Comparison of ENCODE assay signal across 17 cellular contexts in genomic region chr12:2884810-2885209, GRCh38. TPM values are rescaled to one million over a fixed set of nuclear protein-coding genes. Genes with fewer than 3 reads are reported as not detected.
DNase-seq lines count a peak whose midpoint lies in the region; ATAC-seq and TF ChIP-seq lines count a peak whose summit lies in the region.
"Had no signal": no experiment of that assay in that cellular context is flagged by ENCODE, and none has a peak within 500 bp of the region (broad histone marks: within the 10 kb centered on the region; RNA-seq: fewer than 3 reads in every experiment).

No MANE protein-coding gene starts in this region.

- TF ChIP-seq CTCF in dorsolateral prefrontal cortex (IDR thresholded peaks at IDR 0.05 in 54 of 56, conservative IDR thresholded peaks at IDR 0.05 in 2 of 56; ENCODE audit: low read depth in 1 of 56, partially characterized antibody in 56 of 56) (no peak), progenitor cell of endocrine pancreas (IDR thresholded peaks at IDR 0.05; ENCODE audit: unreplicated experiment) (no peak), PC-9 (conservative IDR thresholded peaks at IDR 0.05) (no peak)

- no peaks in the 10 kb centered on the region for H3K27me3 Mint-ChIP-seq in activated CD4-positive, alpha-beta T cell treated with anti-CD3 and anti-CD28 coated beads, Interleukin-2, amount 10 ng/mL, durations not matched to agents 7 days and 5 days
- no peaks in the 10 kb centered on the region for H3K27me3 Mint-ChIP-seq in IgD-negative memory B cell
- H3K27me3 Mint-ChIP-seq in progenitor cell of endocrine pancreas = no peaks in the 10 kb centered on the region

- no peak overlapping the region for H2AFZ ChIP-seq in PC-9

- H3K4me3 ChIP-seq in dorsolateral prefrontal cortex (no peak overlapping the region), PC-9 (no peak overlapping the region)
- H3K4me3 ChIP-seq: coronary artery, esophagus muscularis mucosa, HAP-1, sigmoid colon had no signal

- no TSS peak for BruUV-seq in PC-9 (replicated peaks; lab: Mats Ljungman, UMichigan)

- POLR2A ChIA-PET in activated CD4-positive, alpha-beta T cell treated with anti-CD3 and anti-CD28 coated beads, Interleukin-2, amount 10 ng/mL, durations not matched to agents 7 days and 5 days (lab: Charles Lee) = interaction anchor here (0.6 kb wide), 1 partner anchor 190 kb away, joined by 3 read pairs; no protein-coding TSS in a partner anchor
- POLR2A ChIA-PET in PC-9 (lab: Charles Lee; ENCODE audit: unreplicated experiment) = no interaction called here

- no peaks in the 10 kb centered on the region for H3K4me1 ChIP-seq in PC-9 (replicated peaks; ENCODE audit: insufficient read depth)
- H3K4me1 ChIP-seq: HAP-1 had no signal

- peaks cover 1% of the 10 kb centered on the region; the same call in 1 of the 2 replicates for H3K36me3 ChIP-seq in PC-9 (ENCODE audit: low read depth)
- H3K36me3 ChIP-seq: sigmoid colon had no signal

- H3K9me2 ChIP-seq in PC-9 (ENCODE audit: insufficient read depth) = no peaks in the 10 kb centered on the region

- H3K4me2 ChIP-seq in PC-9 = no peak overlapping the region

- no peaks in the 10 kb centered on the region for H3K9me3 ChIP-seq in PC-9 (ENCODE audit: insufficient read depth, low read depth)
- H3K9me3 ChIP-seq: esophagus muscularis mucosa, HAP-1, sigmoid colon had no signal

- H3K36me3 Mint-ChIP-seq in activated CD4-positive, alpha-beta T cell treated with anti-CD3 and anti-CD28 coated beads, Interleukin-2, amount 10 ng/mL, durations not matched to agents 7 days and 5 days (ENCODE audit: low read depth) = peaks cover 46% of the 10 kb centered on the region
- H3K36me3 Mint-ChIP-seq in IgD-negative memory B cell (peaks cover 3% of the 10 kb centered on the region), progenitor cell of endocrine pancreas (ENCODE audit: insufficient read depth) (peaks cover 17% of the 10 kb centered on the region)

- ATAC-seq in HG02852 (IDR thresholded peaks at IDR 0.05; ENCODE audit: unreplicated experiment) = no peak
- no peak for ATAC-seq in GM21390 (IDR thresholded peaks at IDR 0.05; ENCODE audit: unreplicated experiment)

- H3K27ac Mint-ChIP-seq in activated CD4-positive, alpha-beta T cell treated with anti-CD3 and anti-CD28 coated beads, Interleukin-2, amount 10 ng/mL, durations not matched to agents 7 days and 5 days = peak overlapping the region; percentile 19
- H3K27ac Mint-ChIP-seq in IgD-negative memory B cell (peak overlapping the region; percentile 65 to 93 (median 86)), progenitor cell of endocrine pancreas (peak overlapping the region; percentile 11)

- peak overlapping the region in 32 of 59 donors; percentile 4 to 72 (median 38) for H3K27ac ChIP-seq in dorsolateral prefrontal cortex
- H3K27ac ChIP-seq in PC-9 = no peak overlapping the region
- H3K27ac ChIP-seq: coronary artery, esophagus muscularis mucosa, sigmoid colon had no signal

- peaks cover 10% of the 10 kb centered on the region; the same call in 1 of the 2 replicates for H4K20me1 ChIP-seq in PC-9 (ENCODE audit: insufficient read depth)

- no peak overlapping the region for H3K4me3 Mint-ChIP-seq in activated CD4-positive, alpha-beta T cell treated with anti-CD3 and anti-CD28 coated beads, Interleukin-2, amount 10 ng/mL, durations not matched to agents 7 days and 5 days
- H3K4me3 Mint-ChIP-seq in IgD-negative memory B cell (peak overlapping the region in 2 of 4 donors; percentile 7 to 63), progenitor cell of endocrine pancreas (ENCODE audit: low read depth) (no peak overlapping the region)

- H3K79me2 ChIP-seq in PC-9 (ENCODE audit: low read depth) = peaks cover 18% of the 10 kb centered on the region

- CTCF ChIA-PET in activated CD4-positive, alpha-beta T cell treated with anti-CD3 and anti-CD28 coated beads, Interleukin-2, amount 10 ng/mL, durations not matched to agents 7 days and 5 days (lab: Charles Lee) = interaction anchor here (0.5 to 2.0 kb wide), 7 partner anchors 8 to 1957 kb away, joined by 3 to 6 read pairs (median 4); partner anchors contain the start of genes FOXM1 and RHNO1
- CTCF ChIA-PET in PC-9 (lab: Charles Lee) = interaction anchor here (0.5 to 1.0 kb wide), 6 partner anchors 73 to 206 kb away, joined by 3 to 21 read pairs (median 6); partner anchors contain the start of gene TEAD4

- no peak for DNase-seq in activated CD4-positive, alpha-beta T cell treated with anti-CD3 and anti-CD28 coated beads, Interleukin-2, amount 10 ng/mL, durations not matched to agents 7 days and 5 days
- DNase-seq in activated CD4-positive, alpha-beta T cell treated with anti-CD3 and anti-CD28 coated beads, Interleukin-2, amount 50 U/mL, for 1 hour = no peak
- DNase-seq in dorsolateral prefrontal cortex = no peak
- DNase-seq in progenitor cell of endocrine pancreas (ENCODE audit: low spot score, unreplicated experiment) = no peak
- DNase-seq in PC-9 = no peak

- H3F3A ChIP-seq in PC-9 (ENCODE audit: insufficient read depth, low read depth) = peaks cover 21% of the 10 kb centered on the region

- no peaks in the 10 kb centered on the region for H3K27me3 ChIP-seq in dorsolateral prefrontal cortex
- no peaks in the 10 kb centered on the region for H3K27me3 ChIP-seq in PC-9 (ENCODE audit: insufficient read depth, low read depth)
- H3K27me3 ChIP-seq: esophagus muscularis mucosa, sigmoid colon had no signal

- H3K9me3 Mint-ChIP-seq in activated CD4-positive, alpha-beta T cell treated with anti-CD3 and anti-CD28 coated beads, Interleukin-2, amount 10 ng/mL, durations not matched to agents 7 days and 5 days = no peaks in the 10 kb centered on the region
- H3K9me3 Mint-ChIP-seq in IgD-negative memory B cell (peaks cover 0 to 2% (median 0%) of the 10 kb centered on the region in 3 donors), progenitor cell of endocrine pancreas (ENCODE audit: low read depth) (no peaks in the 10 kb centered on the region)

- H3K4me1 Mint-ChIP-seq in activated CD4-positive, alpha-beta T cell treated with anti-CD3 and anti-CD28 coated beads, Interleukin-2, amount 10 ng/mL, durations not matched to agents 7 days and 5 days = peaks cover 45% of the 10 kb centered on the region
- H3K4me1 Mint-ChIP-seq in IgD-negative memory B cell = peaks cover 13 to 20% (median 14%) of the 10 kb centered on the region in 3 donors
- peaks cover 2% of the 10 kb centered on the region for H3K4me1 Mint-ChIP-seq in progenitor cell of endocrine pancreas (ENCODE audit: low read depth)

- intact Hi-C loops in dorsolateral prefrontal cortex (cut with DNase I) = loop anchor here (2.0 to 10.0 kb wide), 4 partner anchors 57 to 152 kb away; no protein-coding TSS in a partner anchor
- intact Hi-C loops in PC-9 (cut with micrococcal nuclease; ENCODE audit: unreplicated experiment) = loop anchor here (2.0 kb wide), 1 partner anchor 150 kb away; no protein-coding TSS in a partner anchor

RNA-seq across cellular contexts. Expression of gene TULP3, which starts 5.9 kb away (rescaled TPM):
- 1 to 10 TPM; 8.6 to 9.1 TPM for total RNA-seq in activated CD4-positive, alpha-beta T cell treated with anti-CD3 and anti-CD28 coated beads, Interleukin-2, amount 10 ng/mL, durations not matched to agents 7 days and 5 days
- 10.0 TPM for polyA plus RNA-seq in IgD-negative memory B cell
- total RNA-seq in dorsolateral prefrontal cortex (10 to 100 TPM in 111 of 120 experiments, 1 to 10 TPM in 9; 7.2 to 29.2 (median 15.9) TPM), progenitor cell of endocrine pancreas (31.3 and 35.1 TPM in 2 replicates), PC-9 (2021) (39.0 and 54.6 TPM in 2 replicates)

RNA-seq across cellular contexts. Expression of gene RHNO1, which starts 7.8 kb away (rescaled TPM):
- total RNA-seq in activated CD4-positive, alpha-beta T cell treated with anti-CD3 and anti-CD28 coated beads, Interleukin-2, amount 10 ng/mL, durations not matched to agents 7 days and 5 days = 10 to 100 TPM; 53.6 to 61.4 TPM
- polyA plus RNA-seq in IgD-negative memory B cell = 48.4 TPM
- total RNA-seq in dorsolateral prefrontal cortex (10 to 100 TPM in 114 of 120 experiments, 1 to 10 TPM in 6; 7.0 to 28.4 (median 14.3) TPM), progenitor cell of endocrine pancreas (54.3 and 57.7 TPM in 2 replicates), PC-9 (2021) (60.1 and 77.9 TPM in 2 replicates)

RNA-seq across cellular contexts. Expression of gene FOXM1, which starts 7.8 kb away (rescaled TPM):
- 100 to 1,000 TPM; 119 to 131 TPM for total RNA-seq in activated CD4-positive, alpha-beta T cell treated with anti-CD3 and anti-CD28 coated beads, Interleukin-2, amount 10 ng/mL, durations not matched to agents 7 days and 5 days
- polyA plus RNA-seq in IgD-negative memory B cell = 0.88 TPM
- total RNA-seq in dorsolateral prefrontal cortex (1 to 10 TPM in 47 of 120 experiments, under 1 TPM in 71, not detected in 2; 0.18 to 3.6 (median 0.89) TPM), progenitor cell of endocrine pancreas (80.8 and 92.2 TPM in 2 replicates), PC-9 (2021) (161 and 225 TPM in 2 replicates)

RNA-seq across cellular contexts. Expression of gene TEX52, which starts 28.0 kb away (rescaled TPM):
- under 1 TPM; 0.29 to 0.35 TPM for total RNA-seq in activated CD4-positive, alpha-beta T cell treated with anti-CD3 and anti-CD28 coated beads, Interleukin-2, amount 10 ng/mL, durations not matched to agents 7 days and 5 days
- not detected for polyA plus RNA-seq in IgD-negative memory B cell
- total RNA-seq in dorsolateral prefrontal cortex = not detected
- total RNA-seq in progenitor cell of endocrine pancreas = not detected in 2 replicates
- total RNA-seq in PC-9 (2021) = not detected in 2 replicates
- total RNA-seq: astrocyte, esophagus muscularis mucosa, mesenteric fat pad, Right ventricle myocardium superior, sigmoid colon had no signal
- polyA plus RNA-seq: AG04450, sigmoid colon, thymus had no signal

RNA-seq across cellular contexts. Expression of gene NRIP2, which starts 50.0 kb away (rescaled TPM):
- not detected for total RNA-seq in activated CD4-positive, alpha-beta T cell treated with anti-CD3 and anti-CD28 coated beads, Interleukin-2, amount 10 ng/mL, durations not matched to agents 7 days and 5 days
- polyA plus RNA-seq in IgD-negative memory B cell = 1.7 TPM
- total RNA-seq in dorsolateral prefrontal cortex (10 to 100 TPM in 99 of 120 experiments, 1 to 10 TPM in 21; 4.7 to 38.0 (median 14.5) TPM), progenitor cell of endocrine pancreas (not detected in 2 replicates), PC-9 (2021) (not detected in 2 replicates)
- total RNA-seq: astrocyte had no signal

Comparison
In these comparisons a context has a peak if more than half of its experiments do, and no peak if none do; other contexts are left out.
1. H3K27ac Mint-ChIP-seq: peak in every context shown above with its lines; median percentile 86 in IgD-negative memory B cell; 19 in activated CD4-positive, alpha-beta T cell treated with anti-CD3 and anti-CD28 coated beads, Interleukin-2, amount 10 ng/mL, durations not matched to agents 7 days and 5 days; 11 in progenitor cell of endocrine pancreas.
2. RNA of gene FOXM1, which starts 7.8 kb away (total RNA-seq): 161 to 225 TPM in PC-9, 119 to 131 TPM in activated CD4-positive, alpha-beta T cell treated with anti-CD3 and anti-CD28 coated beads, Interleukin-2, amount 10 ng/mL, durations not matched to agents 7 days and 5 days and 80.8 to 92.2 TPM in progenitor cell of endocrine pancreas; 0.18 to 3.6 TPM in dorsolateral prefrontal cortex; every median in the first group is over 10 times any median in the second.